In the genomic region with DNA sequence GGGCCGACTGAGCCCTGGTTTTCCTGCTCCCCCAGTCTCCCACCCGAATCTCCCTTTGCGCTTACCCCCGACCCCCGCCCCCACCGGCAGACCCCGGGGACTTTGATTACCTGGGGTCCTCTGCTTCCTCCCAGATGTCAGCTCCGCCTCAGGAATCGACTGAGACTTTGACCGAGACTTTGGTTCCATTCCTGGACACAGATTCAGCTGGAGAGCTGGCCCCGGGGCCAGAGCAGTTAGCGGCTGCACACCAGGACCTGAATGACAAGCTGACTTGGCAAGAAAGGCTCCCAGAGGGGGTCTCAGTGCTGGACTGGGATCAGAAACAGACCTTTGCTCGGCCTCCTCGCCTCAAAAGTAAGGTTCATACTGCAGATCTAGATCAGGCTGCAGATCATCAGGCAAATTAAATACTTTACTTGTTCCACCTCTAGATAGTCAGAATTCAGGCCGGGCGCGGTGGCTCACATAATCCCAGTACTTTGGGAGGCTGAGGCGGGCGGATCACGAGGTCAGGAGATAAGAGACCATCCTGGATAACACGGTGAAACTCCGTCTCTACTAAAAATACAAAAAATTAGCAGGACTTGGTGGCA, we compare ENCODE assay signal across 10 cellular contexts.
A peak's percentile ranks its signal among the peaks of the same experiment; 100 is the strongest.
DNase-seq lines count a peak whose midpoint lies in the region; ATAC-seq, FAIRE-seq and TF ChIP-seq lines count a peak whose summit lies in the region.
"Had no signal": no experiment of that assay in that cellular context is flagged by ENCODE, and none has a peak within 500 bp of the region (broad histone marks: within the 10 kb centered on the region; RNA-seq: fewer than 3 reads in every experiment).

No MANE protein-coding gene starts in this region.

- peaks cover 5% of the 10 kb centered on the region for H3K4me1 ChIP-seq in upper lobe of right lung

- no peaks in the 10 kb centered on the region for H3K36me3 ChIP-seq in upper lobe of right lung

- peaks cover 26% of the 10 kb centered on the region for H3K27me3 Mint-ChIP-seq in activated T-cell treated with anti-CD3 and anti-CD28 coated beads, Interleukin-2, amount 50 U/mL, for 24 hours
- peaks cover 31% of the 10 kb centered on the region for H3K27me3 Mint-ChIP-seq in mesothelial cell of epicardium (ENCODE audit: low read depth)

- intact Hi-C loops in upper lobe of right lung (cut with DNase I) = no loop called here

- no peaks in the 10 kb centered on the region for H3K9me3 Mint-ChIP-seq in activated T-cell treated with anti-CD3 and anti-CD28 coated beads, Interleukin-2, amount 50 U/mL, for 24 hours
- H3K9me3 Mint-ChIP-seq in mesothelial cell of epicardium = no peaks in the 10 kb centered on the region
- H3K9me3 Mint-ChIP-seq in activated naive CD4-positive, alpha-beta T cell treated with anti-CD3 and anti-CD28 coated beads, Interleukin-2, amount 50 U/mL, for 72 hours = no peaks in the 10 kb centered on the region

- no peak overlapping the region for H3K27ac Mint-ChIP-seq in activated T-cell treated with anti-CD3 and anti-CD28 coated beads, Interleukin-2, amount 50 U/mL, for 24 hours
- no peak overlapping the region for H3K27ac Mint-ChIP-seq in mesothelial cell of epicardium
- no peak overlapping the region for H3K27ac Mint-ChIP-seq in activated naive CD4-positive, alpha-beta T cell treated with anti-CD3 and anti-CD28 coated beads, Interleukin-2, amount 50 U/mL, for 72 hours

- no peak for ATAC-seq in upper lobe of right lung
- ATAC-seq in activated naive CD4-positive, alpha-beta T cell treated with anti-CD3 and anti-CD28 coated beads, Interleukin-2, amount 50 U/mL, for 72 hours = no peak

- H3K36me3 Mint-ChIP-seq in activated T-cell treated with anti-CD3 and anti-CD28 coated beads, Interleukin-2, amount 50 U/mL, for 24 hours (ENCODE audit: low read depth) = no peaks in the 10 kb centered on the region
- no peaks in the 10 kb centered on the region for H3K36me3 Mint-ChIP-seq in mesothelial cell of epicardium
- H3K36me3 Mint-ChIP-seq in activated naive CD4-positive, alpha-beta T cell treated with anti-CD3 and anti-CD28 coated beads, Interleukin-2, amount 50 U/mL, for 72 hours = no peaks in the 10 kb centered on the region

- H3K4me3 ChIP-seq in epithelial cell of esophagus (ENCODE audit: low read length) (peak overlapping the region; percentile 31), upper lobe of right lung (peak overlapping the region; percentile 44)

- no peak for FAIRE-seq in D721Med (lab: Jason Lieb, UNC)

- peak overlapping the region; percentile 38 for H3K4me3 Mint-ChIP-seq in activated T-cell treated with anti-CD3 and anti-CD28 coated beads, Interleukin-2, amount 50 U/mL, for 24 hours
- peak overlapping the region; percentile 58 for H3K4me3 Mint-ChIP-seq in mesothelial cell of epicardium

- no peak for DNase-seq in activated T-cell treated with anti-CD3 and anti-CD28 coated beads, Interleukin-2, amount 50 U/mL, for 24 hours
- DNase-seq in activated T-cell treated with anti-CD3 and anti-CD28 coated beads, Interleukin-2, amount 50 U/mL, for 1 hour = no peak
- no peak for DNase-seq in epithelial cell of esophagus (ENCODE audit: low read depth)
- DNase-seq in mesothelial cell of epicardium (ENCODE audit: low spot score in 2 of 2, unreplicated experiment in 2 of 2) = no peak
- no peak for DNase-seq in upper lobe of right lung
- no peak for DNase-seq in activated naive CD4-positive, alpha-beta T cell treated with anti-CD3 and anti-CD28 coated beads, Interleukin-2, amount 50 U/mL, for 72 hours (ENCODE audit: low spot score in 2 of 2)
- no peak for DNase-seq in AG08395 (ENCODE audit: low spot score)
- DNase-seq in D721Med (ENCODE audit: insufficient read length, low spot score) = no peak
- DNase-seq: occipital lobe, T1000 had no signal

- TF ChIP-seq CTCF in epithelial cell of esophagus (IDR thresholded peaks at IDR 0.05; ENCODE audit: insufficient read depth, low read depth, low read length, missing control alignments) (no peak), mesothelial cell of epicardium (IDR thresholded peaks at IDR 0.05; ENCODE audit: unreplicated experiment) (no peak), upper lobe of right lung (IDR thresholded peaks at IDR 0.05) (no peak), D721Med (IDR thresholded peaks at IDR 0.05; ENCODE audit: insufficient read depth, missing control alignments) (no peak)

- H3K27me3 ChIP-seq in upper lobe of right lung = no peaks in the 10 kb centered on the region

- no peak overlapping the region for H3K27ac ChIP-seq in upper lobe of right lung

- no peaks in the 10 kb centered on the region for H3K9me3 ChIP-seq in upper lobe of right lung

- H3K4me1 Mint-ChIP-seq in activated T-cell treated with anti-CD3 and anti-CD28 coated beads, Interleukin-2, amount 50 U/mL, for 24 hours (ENCODE audit: low read depth) = peaks cover 10% of the 10 kb centered on the region
- peaks cover 13% of the 10 kb centered on the region for H3K4me1 Mint-ChIP-seq in mesothelial cell of epicardium
